Comparison of ENCODE assay signal across 1 cellular context in genomic region chr1:6762060-6762459, GRCh38.
TF ChIP-seq lines count a peak whose summit lies in the region.

No MANE protein-coding gene starts in this region.

TF ChIP-seq in HepG2, 621 proteins besides CTCF, POLR2A, EP300 and RAD21 (continued from another document):
- no peak for TF ChIP-seq TFDP1 (CRISPR knock-in tag; IDR thresholded peaks at IDR 0.05; ENCODE audit: borderline replicate concordance)
- no peak for TF ChIP-seq ZGPAT (CRISPR knock-in tag; IDR thresholded peaks at IDR 0.05)
- peak; percentile 62 for TF ChIP-seq FOSL2 (CRISPR knock-in tag; IDR thresholded peaks at IDR 0.05)
- no peak for TF ChIP-seq SIX1 (CRISPR knock-in tag; IDR thresholded peaks at IDR 0.05; ENCODE audit: borderline replicate concordance)
- TF ChIP-seq MYNN (CRISPR knock-in tag; IDR thresholded peaks at IDR 0.05; ENCODE audit: low read depth) = no peak
- TF ChIP-seq CERS6 (CRISPR knock-in tag; IDR thresholded peaks at IDR 0.05) = no peak
- no peak for TF ChIP-seq CENPBD1 (CRISPR knock-in tag; IDR thresholded peaks at IDR 0.05; ENCODE audit: borderline replicate concordance, low read depth)
- TF ChIP-seq KAT2B (IDR thresholded peaks at IDR 0.05; ENCODE audit: borderline replicate concordance, low read depth, low read length) = no peak
- no peak for TF ChIP-seq EZH2 (conservative IDR thresholded peaks at IDR 0.05; ENCODE audit: low read depth, low read length)
- no peak for TF ChIP-seq GABPB1 (CRISPR knock-in tag; IDR thresholded peaks at IDR 0.05)
- TF ChIP-seq CCDC6 (CRISPR knock-in tag; IDR thresholded peaks at IDR 0.05) = no peak
- TF ChIP-seq BORCS8-MEF2B (CRISPR knock-in tag; IDR thresholded peaks at IDR 0.05) = no peak
- TF ChIP-seq ARID3A (IDR thresholded peaks at IDR 0.05; ENCODE audit: low read depth, low read length) = no peak
- no peak for TF ChIP-seq ZBTB40 (IDR thresholded peaks at IDR 0.05)
- TF ChIP-seq ZBTB40 (CRISPR knock-in tag; IDR thresholded peaks at IDR 0.05) = no peak
- no peak for TF ChIP-seq ASH2L (IDR thresholded peaks at IDR 0.05; ENCODE audit: insufficient read length, low read depth, low read length)
- TF ChIP-seq NFYC (CRISPR knock-in tag; IDR thresholded peaks at IDR 0.05) = no peak
- no peak for TF ChIP-seq HNF1B (CRISPR knock-in tag; IDR thresholded peaks at IDR 0.05)
- TF ChIP-seq SAP130 (CRISPR knock-in tag; IDR thresholded peaks at IDR 0.05; ENCODE audit: low read depth) = peak; percentile 29; the same call in 1 of the 2 replicates
- TF ChIP-seq PAXIP1 (CRISPR knock-in tag; conservative IDR thresholded peaks at IDR 0.05) = 0 out of 2 replicates have a peak, but pooled peaks have one; percentile 11
- TF ChIP-seq KLF13 (CRISPR knock-in tag; IDR thresholded peaks at IDR 0.05) = no peak
- no peak for TF ChIP-seq NR2F1 (CRISPR knock-in tag; IDR thresholded peaks at IDR 0.05)
- TF ChIP-seq HDAC1 (CRISPR knock-in tag; IDR thresholded peaks at IDR 0.05) = no peak
- no peak for TF ChIP-seq SPEN (CRISPR knock-in tag; IDR thresholded peaks at IDR 0.05; ENCODE audit: low read depth)
- no peak for TF ChIP-seq MATR3 (CRISPR knock-in tag; IDR thresholded peaks at IDR 0.05)
- no peak for TF ChIP-seq ZNF34 (CRISPR knock-in tag; IDR thresholded peaks at IDR 0.05; ENCODE audit: borderline replicate concordance)
- no peak for TF ChIP-seq TEAD3 (CRISPR knock-in tag; optimal IDR thresholded peaks at IDR 0.05; ENCODE audit: borderline replicate concordance)
- peak; percentile 63 to 75 for TF ChIP-seq MAFK (conservative IDR thresholded peaks at IDR 0.05 in 1 of 2, IDR thresholded peaks at IDR 0.05 in 1 of 2; ENCODE audit: low read length in 2 of 2)
- TF ChIP-seq ELF4 (CRISPR knock-in tag; IDR thresholded peaks at IDR 0.05; ENCODE audit: borderline replicate concordance) = no peak
- no peak for TF ChIP-seq HNF1A (IDR thresholded peaks at IDR 0.05; ENCODE audit: low read depth)
- no peak for TF ChIP-seq HNF1A (CRISPR knock-in tag; IDR thresholded peaks at IDR 0.05; ENCODE audit: borderline replicate concordance)
- TF ChIP-seq CHCHD3 (CRISPR knock-in tag; IDR thresholded peaks at IDR 0.05) = no peak
- no peak for TF ChIP-seq ZNF468 (CRISPR knock-in tag; IDR thresholded peaks at IDR 0.05)
- TF ChIP-seq EEA1 (CRISPR knock-in tag; IDR thresholded peaks at IDR 0.05; ENCODE audit: borderline replicate concordance) = no peak
